In genomic region chr16:82587289-82587688, GRCh38 we compare ENCODE assay signal across 25 cellular contexts. TPM values are rescaled to one million over a fixed set of nuclear protein-coding genes. Genes with fewer than 3 reads are reported as not detected.
DNase-seq lines count a peak whose midpoint lies in the region; ATAC-seq and TF ChIP-seq lines count a peak whose summit lies in the region.
"Had no signal": no experiment of that assay in that cellular context is flagged by ENCODE, and none has a peak within 500 bp of the region (broad histone marks: within the 10 kb centered on the region; RNA-seq: fewer than 3 reads in every experiment).

No MANE protein-coding gene starts in this region.

- H3K4me3 Mint-ChIP-seq in osteocyte (ENCODE audit: unreplicated experiment), result no peak overlapping the region
- H3K4me3 Mint-ChIP-seq: CD14-positive monocyte; CD4-positive, alpha-beta memory T cell; CD4-positive, CD25-positive, alpha-beta regulatory T cell; CD8-positive, alpha-beta memory T cell had no signal

- H3K4me1 ChIP-seq in SJSA1 (replicated peaks), result peaks cover 43% of the 10 kb centered on the region
- H3K4me1 ChIP-seq: BE2C had no signal

- peak overlapping the region; percentile 22 for H3K27ac ChIP-seq in SJSA1
- H3K27ac ChIP-seq: BLaER1 had no signal

- no peak for DNase-seq in SJSA1 (ENCODE audit: low read depth in 1 of 2, low spot score in 2 of 2)
- DNase-seq in left colon, result no peak
- peak; percentile 10 for DNase-seq in osteocyte (ENCODE audit: extremely low spot score, unreplicated experiment)
- DNase-seq in activated CD4-positive, alpha-beta T cell treated with anti-CD3 and anti-CD28 coated beads for 48 hours, result no peak
- DNase-seq in NCI-H524 (lab: John Stamatoyannopoulos, UW), result no peak
- DNase-seq in activated CD4-positive, alpha-beta T cell treated with anti-CD3 and anti-CD28 coated beads, Interleukin-2, amount 50 U/mL, for 48 hours, result no peak
- no peak for DNase-seq in occipital lobe (lab: John Stamatoyannopoulos, UW)
- DNase-seq: 8988T; ACHN; BE2C; C1 segment of cervical spinal cord; CD4-positive, alpha-beta memory T cell; CD4-positive, CD25-positive, alpha-beta regulatory T cell; CD8-positive, alpha-beta memory T cell; COR-L47; DMS 273 treated with DMSO at 0.1 percent for 48 hours; DMS153; DMS53; DMS79; DND-41; EL; GDM1 had no signal

- H3K9me3 ChIP-seq in SJSA1 (replicated peaks), result 0 out of 2 replicates have a peak, but pooled peaks cover 5% of the 10 kb centered on the region
- H3K9me3 ChIP-seq: BE2C, BLaER1 had no signal

- no peaks in the 10 kb centered on the region for H3K9me3 Mint-ChIP-seq in osteocyte (ENCODE audit: unreplicated experiment)
- H3K9me3 Mint-ChIP-seq: CD4-positive, alpha-beta memory T cell had no signal

- ATAC-seq in left colon, result peak; percentile 95
- ATAC-seq: GM12878 had no signal

- H3K4me3 ChIP-seq in SJSA1, result no peak overlapping the region
- H3K4me3 ChIP-seq: BLaER1, GM12878 had no signal

- peaks cover 30% of the 10 kb centered on the region for H3K27me3 Mint-ChIP-seq in osteocyte (ENCODE audit: unreplicated experiment)

- H3K4me1 Mint-ChIP-seq in osteocyte (ENCODE audit: unreplicated experiment), result no peaks in the 10 kb centered on the region
- H3K4me1 Mint-ChIP-seq: CD14-positive monocyte; CD4-positive, alpha-beta memory T cell; CD4-positive, CD25-positive, alpha-beta regulatory T cell; CD8-positive, alpha-beta memory T cell had no signal

- no peaks in the 10 kb centered on the region for H3K27me3 ChIP-seq in SJSA1 (replicated peaks)
- H3K27me3 ChIP-seq: BE2C, BLaER1 had no signal

- no peak for TF ChIP-seq CTCF in osteocyte (IDR thresholded peaks at IDR 0.05)

- no peaks in the 10 kb centered on the region for H3K36me3 ChIP-seq in SJSA1
- H3K36me3 ChIP-seq: BE2C, BLaER1 had no signal

- H3K36me3 Mint-ChIP-seq in osteocyte (ENCODE audit: unreplicated experiment), result no peaks in the 10 kb centered on the region
- H3K36me3 Mint-ChIP-seq: CD14-positive monocyte; CD4-positive, alpha-beta memory T cell; CD4-positive, CD25-positive, alpha-beta regulatory T cell; CD8-positive, alpha-beta memory T cell had no signal

- intact Hi-C loops in left colon (cut with DNase I, micrococcal nuclease), result no loop called here

- H3K27ac Mint-ChIP-seq in osteocyte (ENCODE audit: unreplicated experiment), result no peak overlapping the region
- H3K27ac Mint-ChIP-seq: CD14-positive monocyte; CD4-positive, alpha-beta memory T cell; CD4-positive, CD25-positive, alpha-beta regulatory T cell; CD8-positive, alpha-beta memory T cell had no signal

RNA-seq across cellular contexts. Expression of gene CDH13, which starts 39.5 kb away (rescaled TPM):
- total RNA-seq in SJSA1 (2014; rRNA removed; shearing (Covaris generic)), result 60.7 and 62.5 TPM in 2 replicates
- total RNA-seq in left colon (1 to 10 TPM; 4.1 to 7.1 TPM), osteocyte (27.0 and 30.7 TPM in 2 replicates), occipital lobe (27.3 TPM)
- total RNA-seq: CD4-positive, alpha-beta memory T cell; CD4-positive, CD25-positive, alpha-beta regulatory T cell; CD8-positive, alpha-beta memory T cell; GM12878 had no signal
